19 cellular contexts compared by ENCODE assay signal in the genomic region with DNA sequence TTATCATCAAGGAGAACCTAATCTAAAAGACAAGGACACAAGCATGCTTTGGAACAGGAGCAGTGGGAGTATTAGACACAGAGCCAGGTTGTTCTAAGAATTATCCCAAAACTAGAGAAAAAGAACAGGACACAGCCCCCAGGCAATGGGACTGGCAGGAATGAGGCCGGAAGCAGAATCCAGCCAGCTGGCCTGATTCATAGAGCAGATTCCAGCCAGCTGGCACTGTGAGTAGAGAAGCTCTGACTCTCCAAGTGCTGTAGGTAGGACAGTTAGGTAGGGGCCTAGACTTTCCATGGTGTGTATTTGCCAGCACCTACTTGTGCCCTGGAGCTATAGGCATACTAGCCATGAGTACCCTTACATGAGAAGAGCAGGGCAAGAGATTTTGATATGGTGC. TPM values are rescaled to one million over a fixed set of nuclear protein-coding genes. Genes with fewer than 3 reads are reported as not detected.
DNase-seq lines count a peak whose midpoint lies in the region; TF ChIP-seq lines count a peak whose summit lies in the region.
"Had no signal": no experiment of that assay in that cellular context is flagged by ENCODE, and none has a peak within 500 bp of the region (broad histone marks: within the 10 kb centered on the region; RNA-seq: fewer than 3 reads in every experiment).

No MANE protein-coding gene starts in this region.

- no peak overlapping the region for H2AFZ ChIP-seq in GM23248
- H2AFZ ChIP-seq: PC-9 had no signal

- H3K9me3 ChIP-seq in GM23248 (ENCODE audit: low read depth) (no peaks in the 10 kb centered on the region), neutrophil (no peaks in the 10 kb centered on the region)

- H3K27me3 ChIP-seq in GM23248 (replicated peaks; ENCODE audit: insufficient read depth) (peaks cover 8% of the 10 kb centered on the region; the same call in 1 of the 2 replicates), neutrophil (no peaks in the 10 kb centered on the region)

- no peak overlapping the region for H3K4me2 ChIP-seq in GM23248 (ENCODE audit: unreplicated experiment)
- H3K4me2 ChIP-seq: PC-9 had no signal

- H4K20me1 ChIP-seq in GM23248 (ENCODE audit: insufficient read depth): no peaks in the 10 kb centered on the region

- TF ChIP-seq CTCF in epithelial cell of esophagus (IDR thresholded peaks at IDR 0.05; ENCODE audit: insufficient read depth, low read depth, low read length, missing control alignments) (no peak), neutrophil (IDR thresholded peaks at IDR 0.05) (no peak)

- no peak overlapping the region for H3K9ac ChIP-seq in GM23248

- H3F3A ChIP-seq in GM23248 (ENCODE audit: insufficient read depth): no peaks in the 10 kb centered on the region

- in situ Hi-C loops in GM23248 (cut with MboI): no loop called here

- no peaks in the 10 kb centered on the region for H3K79me2 ChIP-seq in GM23248 (ENCODE audit: insufficient read depth)

- H3K4me1 ChIP-seq in GM23248 (ENCODE audit: insufficient read depth): no peaks in the 10 kb centered on the region
- H3K4me1 ChIP-seq in neutrophil (ENCODE audit: control insufficient read depth in 1 of 2, insufficient read depth in 1 of 2, low read depth in 1 of 2, low read length in 1 of 2): peaks cover 19 to 26% of the 10 kb centered on the region in 2 experiments

- no peaks in the 10 kb centered on the region for H3K9me2 ChIP-seq in GM23248 (ENCODE audit: insufficient read depth)

- H3K4me3 ChIP-seq in GM23248: no peak overlapping the region
- H3K4me3 ChIP-seq in epithelial cell of esophagus (ENCODE audit: low read length): no peak overlapping the region
- no peak overlapping the region for H3K4me3 ChIP-seq in neutrophil (ENCODE audit: low read depth in 1 of 2, low read length in 1 of 2)
- H3K4me3 ChIP-seq: PC-9 had no signal

- H3K36me3 ChIP-seq in GM23248 (ENCODE audit: low read depth) (no peaks in the 10 kb centered on the region), neutrophil (no peaks in the 10 kb centered on the region)

- H3K27ac ChIP-seq in GM23248 (no peak overlapping the region), neutrophil (peak overlapping the region; percentile 26)
- H3K27ac ChIP-seq: PC-9 had no signal

- 65 to 71% methylated on average over 1 of the region's 1 CpG for WGBS in GM23248 (ENCODE audit: low coverage in 1 of 2, low lambda C conversion rate in 2 of 2, missing lambda C conversion rate in 2 of 2), 2 experiments

- DNase-seq in GM23248 (peak; percentile 56), RPMI7951 (ENCODE audit: low read depth) (peak; percentile 66), epithelial cell of esophagus (ENCODE audit: low read depth) (peak; percentile 67), activated gamma-delta T cell treated with Interleukin-2 at 50 U/mL for 16 hours (no peak), NCI-H1417 (lab: John Stamatoyannopoulos, UW) (no peak), anterior cingulate cortex (lab: John Stamatoyannopoulos, UW) (no peak)
- DNase-seq: CD4-positive, CD25-positive, alpha-beta regulatory T cell; COR-L47; DMS153; GOT3; Kasumi-1; NCI-H1105; NCI-H1694 treated with DMSO at 0.1 percent for 48 hours; NCI-H510A treated with DMSO at 0.1 percent for 48 hours; NCI-H82; PC-9; Right ventricle myocardium superior; SW 1271 had no signal

RNA-seq across cellular contexts. Expression of gene RAB18, which starts 13.3 kb away (rescaled TPM):
- total RNA-seq in GM23248 (2014; rRNA removed; shearing (Covaris generic)): 55.3 and 57.7 TPM in 2 replicates
- 221 and 226 TPM in 2 replicates for polyA plus RNA-seq in GM23248 (2016; fragmentation: Nextera tagmentation; extraction: Ambion mirVana)
- total RNA-seq in RPMI7951 (2014; rRNA removed; shearing (Covaris generic)): 34.9 and 54.5 TPM in 2 replicates

Comparison
In these comparisons a context has a peak if more than half of its experiments do, and no peak if none do; other contexts are left out.
1. DNase-seq: peak in GM23248 (single experiment), RPMI7951 (single experiment) and epithelial cell of esophagus (single experiment); none in activated gamma-delta T cell treated with Interleukin-2 at 50 U/mL for 16 hours (single experiment), NCI-H1417 (0 of 3) and anterior cingulate cortex (0 of 58).